19 cellular contexts compared by ENCODE assay signal in the genomic region with DNA sequence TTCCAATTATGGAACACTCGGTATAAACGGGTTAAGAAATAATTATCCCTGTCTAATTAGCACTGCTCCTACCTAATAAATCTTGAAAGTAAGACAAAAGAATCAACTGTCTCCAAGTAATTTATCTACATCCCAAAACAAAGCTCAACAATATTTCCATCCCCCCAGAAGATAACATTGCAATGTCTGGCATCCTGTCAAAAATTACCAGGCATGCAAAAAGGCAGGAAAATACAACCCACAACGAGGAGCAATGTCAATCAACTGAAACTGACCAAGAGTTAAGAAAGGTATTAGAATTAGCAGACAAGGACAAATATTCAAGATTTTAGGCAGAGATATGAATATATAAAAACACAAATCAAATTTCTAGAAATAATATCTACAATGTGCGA.
DNase-seq lines count a peak whose midpoint lies in the region; ATAC-seq and TF ChIP-seq lines count a peak whose summit lies in the region.
"Had no signal": no experiment of that assay in that cellular context is flagged by ENCODE, and none has a peak within 500 bp of the region (broad histone marks: within the 10 kb centered on the region; RNA-seq: fewer than 3 reads in every experiment).

No MANE protein-coding gene starts in this region.

- no peak overlapping the region for H3K27ac Mint-ChIP-seq in activated CD4-positive, alpha-beta T cell treated with anti-CD3 and anti-CD28 coated beads for 36 hours
- H3K27ac Mint-ChIP-seq in CD14-positive monocyte: no peak overlapping the region
- H3K27ac Mint-ChIP-seq in stimulated activated effector memory CD8-positive, alpha-beta T cell treated with anti-CD3 and anti-CD28 coated beads, Interleukin-12 subunit alpha, Interleukin-12 subunit beta, amount 100 ng/mL, for 72 hours: no peak overlapping the region
- H3K27ac Mint-ChIP-seq: HFFc6 had no signal

- H2AFZ ChIP-seq in smooth muscle cell (ENCODE audit: low read depth): no peak overlapping the region

- H3K9me3 ChIP-seq in smooth muscle cell (replicated peaks; ENCODE audit: low read depth): no peaks in the 10 kb centered on the region

- no peaks in the 10 kb centered on the region for H3K27me3 ChIP-seq in smooth muscle cell (ENCODE audit: low read depth)

- H3K79me2 ChIP-seq in smooth muscle cell (ENCODE audit: low read depth): peaks cover 94% of the 10 kb centered on the region

- TF ChIP-seq CTCF in smooth muscle cell (IDR thresholded peaks at IDR 0.05; ENCODE audit: borderline replicate concordance, insufficient read depth, poor library complexity, severe bottlenecking): no peak
- TF ChIP-seq CTCF in CD14-positive monocyte (IDR thresholded peaks at IDR 0.05): no peak

- H4K20me1 ChIP-seq in smooth muscle cell (ENCODE audit: low read depth): peaks cover 1% of the 10 kb centered on the region

- intact Hi-C loops in activated CD4-positive, alpha-beta T cell treated with anti-CD3 and anti-CD28 coated beads for 36 hours (cut with DNase I, micrococcal nuclease): no loop called here
- intact Hi-C loops in CD14-positive monocyte (cut with micrococcal nuclease): no loop called here

- CTCF ChIA-PET in activated CD4-positive, alpha-beta T cell treated with anti-CD3 and anti-CD28 coated beads for 36 hours (lab: Charles Lee): interaction anchor here (0.9 to 1.2 kb wide), 2 partner anchors 13 to 14 kb away, joined by 3 read pairs; no protein-coding TSS in a partner anchor

- ATAC-seq in activated CD4-positive, alpha-beta T cell treated with anti-CD3 and anti-CD28 coated beads for 36 hours: no peak
- ATAC-seq in stimulated activated effector memory CD8-positive, alpha-beta T cell treated with anti-CD3 and anti-CD28 coated beads, Interleukin-12 subunit alpha, Interleukin-12 subunit beta, amount 100 ng/mL, for 72 hours: no peak
- ATAC-seq: SK-N-SH treated with all-trans-retinoic acid at 6 μM for 48 hours had no signal

- H3K4me2 ChIP-seq in smooth muscle cell: no peak overlapping the region

- H3K9ac ChIP-seq in smooth muscle cell (ENCODE audit: low read depth): no peak overlapping the region

- H3K36me3 Mint-ChIP-seq in activated CD4-positive, alpha-beta T cell treated with anti-CD3 and anti-CD28 coated beads for 36 hours (ENCODE audit: low read depth): peaks cover 28% of the 10 kb centered on the region
- H3K36me3 Mint-ChIP-seq in CD14-positive monocyte: peaks cover 12 to 29% of the 10 kb centered on the region in 2 donors
- H3K36me3 Mint-ChIP-seq in stimulated activated effector memory CD8-positive, alpha-beta T cell treated with anti-CD3 and anti-CD28 coated beads, Interleukin-12 subunit alpha, Interleukin-12 subunit beta, amount 100 ng/mL, for 72 hours: no peaks in the 10 kb centered on the region

- 49% methylated on average over 4 of the region's 4 CpGs for WGBS in smooth muscle cell (ENCODE audit: low lambda C conversion rate)

- no peaks in the 10 kb centered on the region for H3K27me3 Mint-ChIP-seq in activated CD4-positive, alpha-beta T cell treated with anti-CD3 and anti-CD28 coated beads for 36 hours
- no peaks in the 10 kb centered on the region for H3K27me3 Mint-ChIP-seq in CD14-positive monocyte (ENCODE audit: low read depth in 3 of 3)

- no peak overlapping the region for H3K4me3 Mint-ChIP-seq in activated CD4-positive, alpha-beta T cell treated with anti-CD3 and anti-CD28 coated beads for 36 hours
- no peak overlapping the region for H3K4me3 Mint-ChIP-seq in CD14-positive monocyte
- no peak overlapping the region for H3K4me3 Mint-ChIP-seq in stimulated activated effector memory CD8-positive, alpha-beta T cell treated with anti-CD3 and anti-CD28 coated beads, Interleukin-12 subunit alpha, Interleukin-12 subunit beta, amount 100 ng/mL, for 72 hours
- H3K4me3 Mint-ChIP-seq: HFFc6 had no signal

- peak overlapping the region; percentile 67 for H3K27ac ChIP-seq in smooth muscle cell (ENCODE audit: low read depth)

- H3K4me3 ChIP-seq in smooth muscle cell: no peak overlapping the region

- peaks cover 14% of the 10 kb centered on the region for H3K36me3 ChIP-seq in smooth muscle cell (ENCODE audit: low read depth)

- peak; percentile 49 for DNase-seq in NCI-H226
- peak; percentile 70 for DNase-seq in amniotic epithelial cell (ENCODE audit: low read depth)
- DNase-seq in kidney glomerular epithelial cell (lab: John Stamatoyannopoulos, UW): peak; percentile 70
- DNase-seq in smooth muscle cell (lab: John Stamatoyannopoulos, UW; ENCODE audit: unreplicated experiment): no peak
- no peak for DNase-seq in activated CD4-positive, alpha-beta T cell treated with anti-CD3 and anti-CD28 coated beads for 36 hours
- no peak for DNase-seq in CD14-positive monocyte (ENCODE audit: low spot score)
- DNase-seq in NCI-H345 treated with DMSO at 0.1 percent for 48 hours (lab: John Stamatoyannopoulos, UW; ENCODE audit: unreplicated experiment): no peak
- DNase-seq in stimulated activated effector memory CD8-positive, alpha-beta T cell treated with anti-CD3 and anti-CD28 coated beads, Interleukin-12 subunit alpha, Interleukin-12 subunit beta, amount 100 ng/mL, for 72 hours (ENCODE audit: low spot score in 2 of 2): no peak
- DNase-seq: ACHN, AML-193, COR-L47, GF-D8, HFFc6, Karpas-422, NCI-H1417 treated with DMSO at 0.1 percent for 48 hours, NCI-H1930, NCI-H82, SHP77 had no signal

- peaks cover 28% of the 10 kb centered on the region for H3F3A ChIP-seq in smooth muscle cell (ENCODE audit: low read depth)

- no peaks in the 10 kb centered on the region for H3K4me1 ChIP-seq in smooth muscle cell (ENCODE audit: low read depth)

- peaks cover 17% of the 10 kb centered on the region for H3K9me3 Mint-ChIP-seq in activated CD4-positive, alpha-beta T cell treated with anti-CD3 and anti-CD28 coated beads for 36 hours (ENCODE audit: low read depth)
- peaks cover 10 to 24% (median 15%) of the 10 kb centered on the region in 7 donors for H3K9me3 Mint-ChIP-seq in CD14-positive monocyte
- peaks cover 10% of the 10 kb centered on the region for H3K9me3 Mint-ChIP-seq in stimulated activated effector memory CD8-positive, alpha-beta T cell treated with anti-CD3 and anti-CD28 coated beads, Interleukin-12 subunit alpha, Interleukin-12 subunit beta, amount 100 ng/mL, for 72 hours

- peaks cover 28% of the 10 kb centered on the region for H3K4me1 Mint-ChIP-seq in activated CD4-positive, alpha-beta T cell treated with anti-CD3 and anti-CD28 coated beads for 36 hours
- peaks cover 26% of the 10 kb centered on the region for H3K4me1 Mint-ChIP-seq in CD14-positive monocyte
- peaks cover 10% of the 10 kb centered on the region for H3K4me1 Mint-ChIP-seq in stimulated activated effector memory CD8-positive, alpha-beta T cell treated with anti-CD3 and anti-CD28 coated beads, Interleukin-12 subunit alpha, Interleukin-12 subunit beta, amount 100 ng/mL, for 72 hours

- POLR2A ChIA-PET in activated CD4-positive, alpha-beta T cell treated with anti-CD3 and anti-CD28 coated beads for 36 hours (lab: Charles Lee): no interaction called here

Comparison
In these comparisons a context has a peak if more than half of its experiments do, and no peak if none do; other contexts are left out.
1. DNase-seq: peak in NCI-H226 (single experiment), amniotic epithelial cell (single experiment) and kidney glomerular epithelial cell (single experiment); none in smooth muscle cell (single experiment), activated CD4-positive, alpha-beta T cell treated with anti-CD3 and anti-CD28 coated beads for 36 hours (single experiment), CD14-positive monocyte (single experiment), NCI-H345 treated with DMSO at 0.1 percent for 48 hours (single experiment) and stimulated activated effector memory CD8-positive, alpha-beta T cell treated with anti-CD3 and anti-CD28 coated beads, Interleukin-12 subunit alpha, Interleukin-12 subunit beta, amount 100 ng/mL, for 72 hours (0 of 2).